In the genomic region with DNA sequence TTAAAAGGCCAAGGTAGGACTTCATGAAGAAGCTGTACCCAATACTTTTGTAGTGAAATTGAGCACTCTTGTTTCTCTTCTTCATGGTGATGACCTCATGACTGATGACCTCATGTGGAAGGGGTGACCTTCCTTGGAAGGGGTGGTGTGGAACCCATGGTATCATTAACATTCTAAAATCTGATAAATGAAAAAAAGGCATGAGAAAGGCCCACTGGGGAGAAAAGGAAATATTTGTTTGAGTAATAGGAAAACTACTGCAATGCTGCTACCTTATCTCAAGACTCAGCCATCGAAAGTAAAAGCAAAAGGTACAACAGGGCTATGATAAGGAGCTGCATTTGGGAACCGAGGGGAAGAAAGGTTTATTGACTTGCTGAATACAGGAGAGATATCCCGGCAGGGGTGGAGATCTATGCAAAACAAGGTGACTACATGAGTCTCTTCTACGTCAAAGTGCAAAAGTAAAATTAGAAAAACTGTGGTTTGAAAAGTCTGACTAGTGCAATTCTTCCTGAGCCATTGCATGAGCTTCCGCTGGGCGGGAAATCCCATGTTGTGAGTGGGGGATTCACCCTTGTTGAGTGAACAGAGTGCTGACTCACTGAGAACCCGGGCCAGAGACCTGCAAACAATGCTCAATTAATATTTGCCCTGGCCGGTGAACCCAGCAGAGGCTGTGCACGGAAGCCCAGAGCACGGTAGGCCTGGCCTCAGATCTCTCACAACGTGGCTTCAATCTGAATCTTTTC, we compare ENCODE assay signal across 1 cellular context.
TF ChIP-seq lines count a peak whose summit lies in the region.

No MANE protein-coding gene starts in this region.

TF ChIP-seq in SK-N-SH, 30 proteins besides CTCF, POLR2A, EP300 and RAD21 (continued from another document):
- TF ChIP-seq, protein P1, sequence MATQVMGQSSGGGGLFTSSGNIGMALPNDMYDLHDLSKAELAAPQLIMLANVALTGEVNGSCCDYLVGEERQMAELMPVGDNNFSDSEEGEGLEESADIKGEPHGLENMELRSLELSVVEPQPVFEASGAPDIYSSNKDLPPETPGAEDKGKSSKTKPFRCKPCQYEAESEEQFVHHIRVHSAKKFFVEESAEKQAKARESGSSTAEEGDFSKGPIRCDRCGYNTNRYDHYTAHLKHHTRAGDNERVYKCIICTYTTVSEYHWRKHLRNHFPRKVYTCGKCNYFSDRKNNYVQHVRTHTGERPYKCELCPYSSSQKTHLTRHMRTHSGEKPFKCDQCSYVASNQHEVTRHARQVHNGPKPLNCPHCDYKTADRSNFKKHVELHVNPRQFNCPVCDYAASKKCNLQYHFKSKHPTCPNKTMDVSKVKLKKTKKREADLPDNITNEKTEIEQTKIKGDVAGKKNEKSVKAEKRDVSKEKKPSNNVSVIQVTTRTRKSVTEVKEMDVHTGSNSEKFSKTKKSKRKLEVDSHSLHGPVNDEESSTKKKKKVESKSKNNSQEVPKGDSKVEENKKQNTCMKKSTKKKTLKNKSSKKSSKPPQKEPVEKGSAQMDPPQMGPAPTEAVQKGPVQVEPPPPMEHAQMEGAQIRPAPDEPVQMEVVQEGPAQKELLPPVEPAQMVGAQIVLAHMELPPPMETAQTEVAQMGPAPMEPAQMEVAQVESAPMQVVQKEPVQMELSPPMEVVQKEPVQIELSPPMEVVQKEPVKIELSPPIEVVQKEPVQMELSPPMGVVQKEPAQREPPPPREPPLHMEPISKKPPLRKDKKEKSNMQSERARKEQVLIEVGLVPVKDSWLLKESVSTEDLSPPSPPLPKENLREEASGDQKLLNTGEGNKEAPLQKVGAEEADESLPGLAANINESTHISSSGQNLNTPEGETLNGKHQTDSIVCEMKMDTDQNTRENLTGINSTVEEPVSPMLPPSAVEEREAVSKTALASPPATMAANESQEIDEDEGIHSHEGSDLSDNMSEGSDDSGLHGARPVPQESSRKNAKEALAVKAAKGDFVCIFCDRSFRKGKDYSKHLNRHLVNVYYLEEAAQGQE (IDR thresholded peaks at IDR 0.05; ENCODE audit: low read depth, low read length) = no peak
- TF ChIP-seq, protein P2, sequence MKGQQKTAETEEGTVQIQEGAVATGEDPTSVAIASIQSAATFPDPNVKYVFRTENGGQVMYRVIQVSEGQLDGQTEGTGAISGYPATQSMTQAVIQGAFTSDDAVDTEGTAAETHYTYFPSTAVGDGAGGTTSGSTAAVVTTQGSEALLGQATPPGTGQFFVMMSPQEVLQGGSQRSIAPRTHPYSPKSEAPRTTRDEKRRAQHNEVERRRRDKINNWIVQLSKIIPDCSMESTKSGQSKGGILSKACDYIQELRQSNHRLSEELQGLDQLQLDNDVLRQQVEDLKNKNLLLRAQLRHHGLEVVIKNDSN (IDR thresholded peaks at IDR 0.05; ENCODE audit: borderline replicate concordance, low read depth) = no peak
- no peak for TF ChIP-seq FOXJ3 (CRISPR knock-in tag; IDR thresholded peaks at IDR 0.05)
- no peak for TF ChIP-seq JUND (IDR thresholded peaks at IDR 0.05)
- TF ChIP-seq EZH2phosphoT487 (IDR thresholded peaks at IDR 0.05; ENCODE audit: borderline replicate concordance, low read depth) = no peak
- no peak for TF ChIP-seq POLR2AphosphoS5 (IDR thresholded peaks at IDR 0.05; ENCODE audit: low read depth, low read length)
- no peak for TF ChIP-seq RXRA (IDR thresholded peaks at IDR 0.05; ENCODE audit: borderline replicate concordance, low read depth)
- no peak for TF ChIP-seq GATA2 (CRISPR knock-in tag; IDR thresholded peaks at IDR 0.05)
- no peak for TF ChIP-seq MXI1 (IDR thresholded peaks at IDR 0.05; ENCODE audit: low read depth, low read length)
- TF ChIP-seq RFX5 (IDR thresholded peaks at IDR 0.05; ENCODE audit: low read length) = no peak
